8 cellular contexts compared by ENCODE assay signal in the genomic region with DNA sequence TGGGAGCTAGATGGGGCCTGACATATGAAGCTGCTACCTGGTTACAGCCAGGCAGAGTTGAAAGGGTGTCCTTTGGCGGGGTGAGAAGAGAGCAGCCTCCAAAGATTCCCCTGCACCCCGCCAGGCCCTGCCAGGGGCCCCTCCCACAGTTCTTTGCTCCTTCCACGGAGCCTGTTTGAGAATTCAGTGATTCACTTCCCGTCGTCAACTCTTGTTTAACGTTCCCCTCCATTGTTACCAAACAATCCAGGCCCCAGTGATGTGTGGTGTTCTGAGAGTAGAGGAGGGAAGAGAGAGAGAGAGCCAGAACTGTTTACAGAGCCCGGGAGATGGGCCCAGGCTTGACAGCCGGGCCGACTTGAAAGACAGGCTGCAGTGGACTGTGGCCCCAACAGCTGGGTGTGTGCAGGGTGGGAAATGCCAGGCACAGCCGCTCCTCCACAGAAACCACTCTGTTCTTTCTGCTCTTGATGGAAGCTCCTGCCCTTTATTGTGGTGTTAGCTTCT.
DNase-seq lines count a peak whose midpoint lies in the region; ATAC-seq and TF ChIP-seq lines count a peak whose summit lies in the region.

No MANE protein-coding gene starts in this region.

- H3K27me3 Mint-ChIP-seq in GM23338 (ENCODE audit: insufficient read depth, low read depth, poor library complexity): peaks cover 13% of the 10 kb centered on the region
- peaks cover 4% of the 10 kb centered on the region for H3K27me3 Mint-ChIP-seq in endodermal cell (ENCODE audit: insufficient read depth)
- H3K27me3 Mint-ChIP-seq in naive B cell: no peaks in the 10 kb centered on the region

- intact Hi-C loops in uterus (cut with DNase I; ENCODE audit: low total_unique reads): loop anchor here (5.0 kb wide), 1 partner anchor 40 kb away; no protein-coding TSS in a partner anchor

- DNase-seq in GM23338 (ENCODE audit: low spot score) (peak; percentile 55), T follicular helper cell (ENCODE audit: low read depth) (peak; percentile 20), endodermal cell (peak; percentile 66), naive B cell (no peak), uterus (peak; percentile 56 to 66), DMS114 treated with DMSO at 0.1 percent for 48 hours (lab: John Stamatoyannopoulos, UW; ENCODE audit: unreplicated experiment) (no peak), middle frontal gyrus (ENCODE audit: extremely low spot score, low spot score) (no peak)

- WGBS in endodermal cell (ENCODE audit: insufficient coverage in 1 of 2, insufficient read length in 1 of 2), 2 experiments: 31 to 40% methylated on average over 2 to 9 of the region's 10 CpGs

- H3K9me2 ChIP-seq in GM23338 (ENCODE audit: insufficient read depth): no peaks in the 10 kb centered on the region

- H3K36me3 ChIP-seq in GM23338 (ENCODE audit: insufficient read depth): no peaks in the 10 kb centered on the region
- H3K36me3 ChIP-seq in endodermal cell (ENCODE audit: control insufficient read depth, insufficient read depth, low read length): no peaks in the 10 kb centered on the region
- H3K36me3 ChIP-seq in uterus: no peaks in the 10 kb centered on the region

- no peak overlapping the region; the same call in 2 of the 3 replicates for H3K4me3 Mint-ChIP-seq in GM23338
- H3K4me3 Mint-ChIP-seq in endodermal cell: no peak overlapping the region
- peak overlapping the region in 7 of 8 donors; percentile 19 to 81 (median 64) for H3K4me3 Mint-ChIP-seq in naive B cell

- H3K9me3 ChIP-seq in endodermal cell (ENCODE audit: control insufficient read depth, low read length) (no peaks in the 10 kb centered on the region), uterus (no peaks in the 10 kb centered on the region)

- TF ChIP-seq CTCF in GM23338 (conservative IDR thresholded peaks at IDR 0.05; ENCODE audit: low read depth in 2 of 2): no peak
- TF ChIP-seq CTCF in endodermal cell (conservative IDR thresholded peaks at IDR 0.05): no peak
- TF ChIP-seq CTCF in uterus (IDR thresholded peaks at IDR 0.05): no peak

- no peaks in the 10 kb centered on the region for H3K9me3 Mint-ChIP-seq in GM23338
- H3K9me3 Mint-ChIP-seq in endodermal cell: no peaks in the 10 kb centered on the region
- H3K9me3 Mint-ChIP-seq in naive B cell: no peaks in the 10 kb centered on the region

- peak overlapping the region; percentile 12 for H3K9ac ChIP-seq in endodermal cell (ENCODE audit: extremely low read depth, low read length, poor library complexity, severe bottlenecking)

- peaks cover 21% of the 10 kb centered on the region for H3K79me2 ChIP-seq in GM23338 (replicated peaks; ENCODE audit: insufficient read depth)

- H3K27ac ChIP-seq in GM23338 (ENCODE audit: low read depth) (no peak overlapping the region; the same call in 1 of the 2 replicates), endodermal cell (ENCODE audit: low read depth, low read length) (peak overlapping the region; percentile 77), uterus (peak overlapping the region; percentile 88 to 91)

- H3K27me3 ChIP-seq in GM23338 (ENCODE audit: insufficient read depth) (0 out of 2 replicates have a peak, but pooled peaks cover 4% of the 10 kb centered on the region), endodermal cell (ENCODE audit: control insufficient read depth, insufficient read depth, low read length, poor library complexity, severe bottlenecking) (no peaks in the 10 kb centered on the region), uterus (no peaks in the 10 kb centered on the region)

- H3K36me3 Mint-ChIP-seq in GM23338 (ENCODE audit: low read depth): no peaks in the 10 kb centered on the region
- no peaks in the 10 kb centered on the region for H3K36me3 Mint-ChIP-seq in endodermal cell (ENCODE audit: low read depth)
- H3K36me3 Mint-ChIP-seq in naive B cell: no peaks in the 10 kb centered on the region

- TF ChIP-seq POLR2A in uterus (IDR thresholded peaks at IDR 0.05): no peak

- H4K20me1 ChIP-seq in GM23338 (replicated peaks; ENCODE audit: insufficient read depth): no peaks in the 10 kb centered on the region

- peak overlapping the region; percentile 50 for H3K4me2 ChIP-seq in GM23338

- H2AFZ ChIP-seq in GM23338: no peak overlapping the region

- H3K27ac Mint-ChIP-seq in GM23338: peak overlapping the region; percentile 20; the same call in 1 of the 2 replicates
- peak overlapping the region; percentile 81 for H3K27ac Mint-ChIP-seq in endodermal cell
- peak overlapping the region; percentile 87 to 94 (median 90) for H3K27ac Mint-ChIP-seq in naive B cell

- H3K4me1 Mint-ChIP-seq in GM23338: peaks cover 81% of the 10 kb centered on the region
- H3K4me1 Mint-ChIP-seq in endodermal cell: peaks cover 66% of the 10 kb centered on the region
- H3K4me1 Mint-ChIP-seq in naive B cell: peaks cover 79 to 91% (median 86%) of the 10 kb centered on the region in 3 donors

- ATAC-seq in GM23338: peak; percentile 28
- no peak for ATAC-seq in naive B cell (ENCODE audit: low read depth in 2 of 2)
- ATAC-seq in HG03520 (IDR thresholded peaks at IDR 0.05; ENCODE audit: unreplicated experiment): no peak

- H3K4me3 ChIP-seq in GM23338: no peak overlapping the region
- no peak overlapping the region for H3K4me3 ChIP-seq in endodermal cell (ENCODE audit: low read length)
- no peak overlapping the region for H3K4me3 ChIP-seq in uterus

- peaks cover 22% of the 10 kb centered on the region for H3F3A ChIP-seq in GM23338 (replicated peaks; ENCODE audit: low read depth)

- peaks cover 72% of the 10 kb centered on the region for H3K4me1 ChIP-seq in GM23338 (ENCODE audit: insufficient read depth)
- peaks cover 40% of the 10 kb centered on the region for H3K4me1 ChIP-seq in endodermal cell (ENCODE audit: control insufficient read depth, insufficient read depth, low read length)
- H3K4me1 ChIP-seq in uterus: peaks cover 41 to 42% of the 10 kb centered on the region in 2 donors

TF ChIP-seq in GM23338, 12 proteins besides CTCF, POLR2A, EP300 and RAD21 (continues in another document):
- no peak for TF ChIP-seq ZNF114 (CRISPR knock-in tag; IDR thresholded peaks at IDR 0.05)
- no peak for TF ChIP-seq STAT1 (IDR thresholded peaks at IDR 0.05; ENCODE audit: unreplicated experiment)
- no peak for TF ChIP-seq ZNF331 (CRISPR knock-in tag; IDR thresholded peaks at IDR 0.05; ENCODE audit: low read depth)
- TF ChIP-seq ZNF462 (CRISPR knock-in tag; IDR thresholded peaks at IDR 0.05): no peak
- TF ChIP-seq POLR2AphosphoS5 (IDR thresholded peaks at IDR 0.05; ENCODE audit: low read depth): no peak
- no peak for TF ChIP-seq CREB1 (CRISPR knock-in tag; IDR thresholded peaks at IDR 0.05; ENCODE audit: low read depth)

Comparison
In these comparisons a context has a peak if more than half of its experiments do, and no peak if none do; other contexts are left out.
1. DNase-seq: peak in GM23338 (single experiment), T follicular helper cell (single experiment), endodermal cell (single experiment) and uterus (2 of 2); none in naive B cell (single experiment), DMS114 treated with DMSO at 0.1 percent for 48 hours (single experiment) and middle frontal gyrus (single experiment).
2. H3K27ac Mint-ChIP-seq: peak in every context shown above with its lines; median percentile 90 in naive B cell; 81 in endodermal cell; 20 in GM23338.
3. H3K4me3 Mint-ChIP-seq: peak in naive B cell (7 of 8); none in GM23338 (single experiment) and endodermal cell (single experiment).